In the genomic region with DNA sequence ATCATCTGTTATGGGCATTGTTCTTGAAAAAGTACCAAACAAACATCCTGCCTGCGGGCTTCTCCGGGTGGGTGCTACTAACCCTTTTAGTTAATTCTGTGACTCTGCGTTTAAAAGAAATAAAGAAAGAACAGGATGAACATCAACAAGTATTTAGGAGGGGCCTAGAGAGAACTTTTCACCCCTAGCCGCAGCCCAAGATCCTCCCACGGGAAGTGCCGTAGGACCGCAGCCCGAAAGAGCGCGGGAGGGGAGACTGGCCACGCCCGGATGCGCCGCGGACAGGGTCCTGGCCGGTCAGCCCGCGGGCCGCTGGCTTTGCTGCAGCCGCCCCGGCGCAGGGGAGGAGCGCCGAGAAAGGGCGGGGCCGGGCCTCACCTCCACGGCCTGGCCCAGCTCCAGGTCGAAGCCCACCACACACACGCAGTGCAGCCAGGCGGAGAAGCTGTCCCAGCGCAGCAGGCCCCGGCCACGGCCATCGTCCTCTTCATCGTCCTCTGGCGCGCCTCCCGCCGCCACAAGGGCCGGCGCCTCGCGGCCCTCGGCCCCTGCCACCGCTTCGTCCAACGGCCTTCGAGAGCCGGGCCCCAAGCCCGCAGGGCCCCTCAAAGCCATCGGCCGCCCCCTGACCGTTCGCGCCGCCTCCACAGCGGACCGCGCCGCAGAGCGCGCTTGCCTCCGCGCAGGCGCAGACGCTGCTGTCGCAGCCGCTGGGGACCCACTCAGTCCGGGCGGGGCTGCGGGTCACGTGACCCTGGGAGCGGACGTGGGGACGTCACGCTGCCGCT, we compare ENCODE assay signal across 1 cellular context.
TF ChIP-seq lines count a peak whose summit lies in the region.

A gene with protein sequence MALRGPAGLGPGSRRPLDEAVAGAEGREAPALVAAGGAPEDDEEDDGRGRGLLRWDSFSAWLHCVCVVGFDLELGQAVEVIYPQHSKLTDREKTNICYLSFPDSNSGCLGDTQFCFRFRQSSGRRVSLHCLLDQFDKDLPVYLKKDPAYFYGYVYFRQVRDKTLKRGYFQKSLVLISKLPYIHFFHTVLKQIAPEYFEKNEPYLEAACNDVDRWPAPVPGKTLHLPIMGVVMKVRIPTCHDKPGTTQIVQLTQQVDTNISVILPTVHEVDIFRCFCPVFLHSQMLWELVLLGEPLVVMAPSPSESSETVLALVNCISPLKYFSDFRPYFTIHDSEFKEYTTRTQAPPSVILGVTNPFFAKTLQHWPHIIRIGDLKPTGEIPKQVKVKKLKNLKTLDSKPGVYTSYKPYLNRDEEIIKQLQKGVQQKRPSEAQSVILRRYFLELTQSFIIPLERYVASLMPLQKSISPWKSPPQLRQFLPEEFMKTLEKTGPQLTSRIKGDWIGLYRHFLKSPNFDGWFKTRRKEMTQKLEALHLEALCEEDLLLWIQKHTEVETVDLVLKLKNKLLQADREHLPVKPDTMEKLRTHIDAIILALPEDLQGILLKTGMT (minus strand): TSS at position 674 of the 788 bp plus-strand sequence. CDS start 59 bp downstream, at position 615.

TF ChIP-seq in HepG2, 621 proteins besides CTCF, POLR2A, EP300 and RAD21 (continued from another document and continues in another):
- TF ChIP-seq, protein P1, sequence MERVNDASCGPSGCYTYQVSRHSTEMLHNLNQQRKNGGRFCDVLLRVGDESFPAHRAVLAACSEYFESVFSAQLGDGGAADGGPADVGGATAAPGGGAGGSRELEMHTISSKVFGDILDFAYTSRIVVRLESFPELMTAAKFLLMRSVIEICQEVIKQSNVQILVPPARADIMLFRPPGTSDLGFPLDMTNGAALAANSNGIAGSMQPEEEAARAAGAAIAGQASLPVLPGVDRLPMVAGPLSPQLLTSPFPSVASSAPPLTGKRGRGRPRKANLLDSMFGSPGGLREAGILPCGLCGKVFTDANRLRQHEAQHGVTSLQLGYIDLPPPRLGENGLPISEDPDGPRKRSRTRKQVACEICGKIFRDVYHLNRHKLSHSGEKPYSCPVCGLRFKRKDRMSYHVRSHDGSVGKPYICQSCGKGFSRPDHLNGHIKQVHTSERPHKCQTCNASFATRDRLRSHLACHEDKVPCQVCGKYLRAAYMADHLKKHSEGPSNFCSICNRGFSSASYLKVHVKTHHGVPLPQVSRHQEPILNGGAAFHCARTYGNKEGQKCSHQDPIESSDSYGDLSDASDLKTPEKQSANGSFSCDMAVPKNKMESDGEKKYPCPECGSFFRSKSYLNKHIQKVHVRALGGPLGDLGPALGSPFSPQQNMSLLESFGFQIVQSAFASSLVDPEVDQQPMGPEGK (CRISPR knock-in tag; IDR thresholded peaks at IDR 0.05): peak; percentile 85
- TF ChIP-seq KLF9 (CRISPR knock-in tag; IDR thresholded peaks at IDR 0.05; ENCODE audit: low read depth) (no peak), ZNF431 (CRISPR knock-in tag; IDR thresholded peaks at IDR 0.05; ENCODE audit: borderline replicate concordance, low read depth) (peak; percentile 73), ZNF549 (CRISPR knock-in tag; IDR thresholded peaks at IDR 0.05) (no peak), ZNF232 (CRISPR knock-in tag; IDR thresholded peaks at IDR 0.05; ENCODE audit: borderline replicate concordance) (no peak; the same call in 1 of the 2 replicates), TAF15 (IDR thresholded peaks at IDR 0.05; ENCODE audit: low read depth, low read length, poor library complexity, severe bottlenecking) (no peak), ZMAT3 (CRISPR knock-in tag; conservative IDR thresholded peaks at IDR 0.05) (0 out of 2 replicates have a peak, but pooled peaks have one; percentile 50), SIN3B (IDR thresholded peaks at IDR 0.05; ENCODE audit: low read length) (no peak), ZNF224 (CRISPR knock-in tag; IDR thresholded peaks at IDR 0.05) (peak; percentile 85; the same call in 1 of the 2 replicates), CENPT (CRISPR knock-in tag; IDR thresholded peaks at IDR 0.05; ENCODE audit: low read depth) (peak; percentile 78), ZNF83 (CRISPR knock-in tag; IDR thresholded peaks at IDR 0.05; ENCODE audit: borderline replicate concordance) (no peak; the same call in 1 of the 2 replicates), SOX13 (IDR thresholded peaks at IDR 0.05) (peak; percentile 32; the same call in 1 of the 2 replicates), SOX13 (CRISPR knock-in tag; conservative IDR thresholded peaks at IDR 0.05 in 1 of 2, IDR thresholded peaks at IDR 0.05 in 1 of 2) (peak in 1 of 2 experiments; percentile 5; a peak in 2 of 4 replicates), SIX1 (CRISPR knock-in tag; IDR thresholded peaks at IDR 0.05; ENCODE audit: borderline replicate concordance) (no peak), PPARG (CRISPR knock-in tag; conservative IDR thresholded peaks at IDR 0.05) (0 out of 2 replicates have a peak, but pooled peaks have one; percentile 47), JUNB (CRISPR knock-in tag; IDR thresholded peaks at IDR 0.05; ENCODE audit: borderline replicate concordance) (no peak; the same call in 1 of the 2 replicates), ZNF883 (CRISPR knock-in tag; IDR thresholded peaks at IDR 0.05; ENCODE audit: not compliant biosample characterization) (peak; percentile 96), DNMT1 (CRISPR knock-in tag; IDR thresholded peaks at IDR 0.05) (no peak), CHD2 (IDR thresholded peaks at IDR 0.05; ENCODE audit: low read depth, low read length) (no peak; the same call in 1 of the 2 replicates)
- TF ChIP-seq, protein P2, sequence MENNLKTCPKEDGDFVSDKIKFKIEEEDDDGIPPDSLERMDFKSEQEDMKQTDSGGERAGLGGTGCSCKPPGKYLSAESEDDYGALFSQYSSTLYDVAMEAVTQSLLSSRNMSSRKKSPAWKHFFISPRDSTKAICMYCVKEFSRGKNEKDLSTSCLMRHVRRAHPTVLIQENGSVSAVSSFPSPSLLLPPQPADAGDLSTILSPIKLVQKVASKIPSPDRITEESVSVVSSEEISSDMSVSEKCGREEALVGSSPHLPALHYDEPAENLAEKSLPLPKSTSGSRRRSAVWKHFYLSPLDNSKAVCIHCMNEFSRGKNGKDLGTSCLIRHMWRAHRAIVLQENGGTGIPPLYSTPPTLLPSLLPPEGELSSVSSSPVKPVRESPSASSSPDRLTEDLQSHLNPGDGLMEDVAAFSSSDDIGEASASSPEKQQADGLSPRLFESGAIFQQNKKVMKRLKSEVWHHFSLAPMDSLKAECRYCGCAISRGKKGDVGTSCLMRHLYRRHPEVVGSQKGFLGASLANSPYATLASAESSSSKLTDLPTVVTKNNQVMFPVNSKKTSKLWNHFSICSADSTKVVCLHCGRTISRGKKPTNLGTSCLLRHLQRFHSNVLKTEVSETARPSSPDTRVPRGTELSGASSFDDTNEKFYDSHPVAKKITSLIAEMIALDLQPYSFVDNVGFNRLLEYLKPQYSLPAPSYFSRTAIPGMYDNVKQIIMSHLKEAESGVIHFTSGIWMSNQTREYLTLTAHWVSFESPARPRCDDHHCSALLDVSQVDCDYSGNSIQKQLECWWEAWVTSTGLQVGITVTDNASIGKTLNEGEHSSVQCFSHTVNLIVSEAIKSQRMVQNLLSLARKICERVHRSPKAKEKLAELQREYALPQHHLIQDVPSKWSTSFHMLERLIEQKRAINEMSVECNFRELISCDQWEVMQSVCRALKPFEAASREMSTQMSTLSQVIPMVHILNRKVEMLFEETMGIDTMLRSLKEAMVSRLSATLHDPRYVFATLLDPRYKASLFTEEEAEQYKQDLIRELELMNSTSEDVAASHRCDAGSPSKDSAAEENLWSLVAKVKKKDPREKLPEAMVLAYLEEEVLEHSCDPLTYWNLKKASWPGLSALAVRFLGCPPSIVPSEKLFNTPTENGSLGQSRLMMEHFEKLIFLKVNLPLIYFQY (CRISPR knock-in tag; IDR thresholded peaks at IDR 0.05; ENCODE audit: borderline replicate concordance): no peak; the same call in 1 of the 2 replicates
- TF ChIP-seq, protein P3, sequence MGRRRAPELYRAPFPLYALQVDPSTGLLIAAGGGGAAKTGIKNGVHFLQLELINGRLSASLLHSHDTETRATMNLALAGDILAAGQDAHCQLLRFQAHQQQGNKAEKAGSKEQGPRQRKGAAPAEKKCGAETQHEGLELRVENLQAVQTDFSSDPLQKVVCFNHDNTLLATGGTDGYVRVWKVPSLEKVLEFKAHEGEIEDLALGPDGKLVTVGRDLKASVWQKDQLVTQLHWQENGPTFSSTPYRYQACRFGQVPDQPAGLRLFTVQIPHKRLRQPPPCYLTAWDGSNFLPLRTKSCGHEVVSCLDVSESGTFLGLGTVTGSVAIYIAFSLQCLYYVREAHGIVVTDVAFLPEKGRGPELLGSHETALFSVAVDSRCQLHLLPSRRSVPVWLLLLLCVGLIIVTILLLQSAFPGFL (CRISPR knock-in tag; IDR thresholded peaks at IDR 0.05): peak; percentile 90; the same call in 1 of the 2 replicates
- TF ChIP-seq, protein P4, sequence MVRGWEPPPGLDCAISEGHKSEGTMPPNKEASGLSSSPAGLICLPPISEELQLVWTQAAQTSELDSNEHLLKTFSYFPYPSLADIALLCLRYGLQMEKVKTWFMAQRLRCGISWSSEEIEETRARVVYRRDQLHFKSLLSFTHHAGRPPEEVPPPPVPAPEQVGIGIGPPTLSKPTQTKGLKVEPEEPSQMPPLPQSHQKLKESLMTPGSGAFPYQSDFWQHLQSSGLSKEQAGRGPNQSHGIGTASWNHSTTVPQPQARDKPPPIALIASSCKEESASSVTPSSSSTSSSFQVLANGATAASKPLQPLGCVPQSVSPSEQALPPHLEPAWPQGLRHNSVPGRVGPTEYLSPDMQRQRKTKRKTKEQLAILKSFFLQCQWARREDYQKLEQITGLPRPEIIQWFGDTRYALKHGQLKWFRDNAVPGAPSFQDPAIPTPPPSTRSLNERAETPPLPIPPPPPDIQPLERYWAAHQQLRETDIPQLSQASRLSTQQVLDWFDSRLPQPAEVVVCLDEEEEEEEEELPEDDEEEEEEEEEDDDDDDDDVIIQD (CRISPR knock-in tag; IDR thresholded peaks at IDR 0.05; ENCODE audit: low read depth): no peak
- TF ChIP-seq, protein P5, sequence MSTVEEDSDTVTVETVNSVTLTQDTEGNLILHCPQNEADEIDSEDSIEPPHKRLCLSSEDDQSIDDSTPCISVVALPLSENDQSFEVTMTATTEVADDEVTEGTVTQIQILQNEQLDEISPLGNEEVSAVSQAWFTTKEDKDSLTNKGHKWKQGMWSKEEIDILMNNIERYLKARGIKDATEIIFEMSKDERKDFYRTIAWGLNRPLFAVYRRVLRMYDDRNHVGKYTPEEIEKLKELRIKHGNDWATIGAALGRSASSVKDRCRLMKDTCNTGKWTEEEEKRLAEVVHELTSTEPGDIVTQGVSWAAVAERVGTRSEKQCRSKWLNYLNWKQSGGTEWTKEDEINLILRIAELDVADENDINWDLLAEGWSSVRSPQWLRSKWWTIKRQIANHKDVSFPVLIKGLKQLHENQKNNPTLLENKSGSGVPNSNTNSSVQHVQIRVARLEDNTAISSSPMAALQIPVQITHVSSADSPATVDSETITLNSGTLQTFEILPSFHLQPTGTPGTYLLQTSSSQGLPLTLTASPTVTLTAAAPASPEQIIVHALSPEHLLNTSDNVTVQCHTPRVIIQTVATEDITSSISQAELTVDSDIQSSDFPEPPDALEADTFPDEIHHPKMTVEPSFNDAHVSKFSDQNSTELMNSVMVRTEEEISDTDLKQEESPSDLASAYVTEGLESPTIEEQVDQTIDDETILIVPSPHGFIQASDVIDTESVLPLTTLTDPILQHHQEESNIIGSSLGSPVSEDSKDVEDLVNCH (CRISPR knock-in tag; IDR thresholded peaks at IDR 0.05): peak; percentile 81; the same call in 1 of the 2 replicates
- TF ChIP-seq, protein P6, sequence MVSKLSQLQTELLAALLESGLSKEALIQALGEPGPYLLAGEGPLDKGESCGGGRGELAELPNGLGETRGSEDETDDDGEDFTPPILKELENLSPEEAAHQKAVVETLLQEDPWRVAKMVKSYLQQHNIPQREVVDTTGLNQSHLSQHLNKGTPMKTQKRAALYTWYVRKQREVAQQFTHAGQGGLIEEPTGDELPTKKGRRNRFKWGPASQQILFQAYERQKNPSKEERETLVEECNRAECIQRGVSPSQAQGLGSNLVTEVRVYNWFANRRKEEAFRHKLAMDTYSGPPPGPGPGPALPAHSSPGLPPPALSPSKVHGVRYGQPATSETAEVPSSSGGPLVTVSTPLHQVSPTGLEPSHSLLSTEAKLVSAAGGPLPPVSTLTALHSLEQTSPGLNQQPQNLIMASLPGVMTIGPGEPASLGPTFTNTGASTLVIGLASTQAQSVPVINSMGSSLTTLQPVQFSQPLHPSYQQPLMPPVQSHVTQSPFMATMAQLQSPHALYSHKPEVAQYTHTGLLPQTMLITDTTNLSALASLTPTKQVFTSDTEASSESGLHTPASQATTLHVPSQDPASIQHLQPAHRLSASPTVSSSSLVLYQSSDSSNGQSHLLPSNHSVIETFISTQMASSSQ (IDR thresholded peaks at IDR 0.05; ENCODE audit: low read depth): no peak
- TF ChIP-seq, protein P6 (CRISPR knock-in tag; IDR thresholded peaks at IDR 0.05; ENCODE audit: borderline replicate concordance): no peak
- TF ChIP-seq, protein P7, sequence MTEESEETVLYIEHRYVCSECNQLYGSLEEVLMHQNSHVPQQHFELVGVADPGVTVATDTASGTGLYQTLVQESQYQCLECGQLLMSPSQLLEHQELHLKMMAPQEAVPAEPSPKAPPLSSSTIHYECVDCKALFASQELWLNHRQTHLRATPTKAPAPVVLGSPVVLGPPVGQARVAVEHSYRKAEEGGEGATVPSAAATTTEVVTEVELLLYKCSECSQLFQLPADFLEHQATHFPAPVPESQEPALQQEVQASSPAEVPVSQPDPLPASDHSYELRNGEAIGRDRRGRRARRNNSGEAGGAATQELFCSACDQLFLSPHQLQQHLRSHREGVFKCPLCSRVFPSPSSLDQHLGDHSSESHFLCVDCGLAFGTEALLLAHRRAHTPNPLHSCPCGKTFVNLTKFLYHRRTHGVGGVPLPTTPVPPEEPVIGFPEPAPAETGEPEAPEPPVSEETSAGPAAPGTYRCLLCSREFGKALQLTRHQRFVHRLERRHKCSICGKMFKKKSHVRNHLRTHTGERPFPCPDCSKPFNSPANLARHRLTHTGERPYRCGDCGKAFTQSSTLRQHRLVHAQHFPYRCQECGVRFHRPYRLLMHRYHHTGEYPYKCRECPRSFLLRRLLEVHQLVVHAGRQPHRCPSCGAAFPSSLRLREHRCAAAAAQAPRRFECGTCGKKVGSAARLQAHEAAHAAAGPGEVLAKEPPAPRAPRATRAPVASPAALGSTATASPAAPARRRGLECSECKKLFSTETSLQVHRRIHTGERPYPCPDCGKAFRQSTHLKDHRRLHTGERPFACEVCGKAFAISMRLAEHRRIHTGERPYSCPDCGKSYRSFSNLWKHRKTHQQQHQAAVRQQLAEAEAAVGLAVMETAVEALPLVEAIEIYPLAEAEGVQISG (CRISPR knock-in tag; IDR thresholded peaks at IDR 0.05): peak; percentile 83
- TF ChIP-seq, protein P8, sequence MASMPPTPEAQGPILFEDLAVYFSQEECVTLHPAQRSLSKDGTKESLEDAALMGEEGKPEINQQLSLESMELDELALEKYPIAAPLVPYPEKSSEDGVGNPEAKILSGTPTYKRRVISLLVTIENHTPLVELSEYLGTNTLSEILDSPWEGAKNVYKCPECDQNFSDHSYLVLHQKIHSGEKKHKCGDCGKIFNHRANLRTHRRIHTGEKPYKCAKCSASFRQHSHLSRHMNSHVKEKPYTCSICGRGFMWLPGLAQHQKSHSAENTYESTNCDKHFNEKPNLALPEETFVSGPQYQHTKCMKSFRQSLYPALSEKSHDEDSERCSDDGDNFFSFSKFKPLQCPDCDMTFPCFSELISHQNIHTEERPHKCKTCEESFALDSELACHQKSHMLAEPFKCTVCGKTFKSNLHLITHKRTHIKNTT (CRISPR knock-in tag; IDR thresholded peaks at IDR 0.05): no peak
